16 cellular contexts compared by ENCODE assay signal in the genomic region with DNA sequence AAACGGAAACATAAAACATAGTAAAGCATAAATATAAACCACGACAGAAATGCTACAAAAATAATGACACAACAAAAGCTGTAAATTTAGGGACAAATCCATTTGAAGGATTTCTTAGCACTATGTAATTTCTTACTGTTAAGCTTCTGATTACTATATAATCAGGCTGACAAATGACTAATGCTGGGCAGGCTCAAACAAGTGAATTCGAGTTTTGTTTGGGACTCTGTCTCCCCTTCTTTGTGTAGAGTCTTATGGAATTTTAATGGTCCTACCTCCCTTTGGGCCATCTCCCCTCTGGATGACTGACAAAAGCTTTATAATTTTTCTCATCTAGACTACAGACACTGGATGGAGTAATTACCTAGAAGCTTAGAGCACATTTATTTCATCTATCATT. TPM values are rescaled to one million over a fixed set of nuclear protein-coding genes. Genes with fewer than 3 reads are reported as not detected.
DNase-seq lines count a peak whose midpoint lies in the region; ATAC-seq, FAIRE-seq and TF ChIP-seq lines count a peak whose summit lies in the region.
"Had no signal": no experiment of that assay in that cellular context is flagged by ENCODE, and none has a peak within 500 bp of the region (broad histone marks: within the 10 kb centered on the region; RNA-seq: fewer than 3 reads in every experiment).

No MANE protein-coding gene starts in this region.

- no TSS peak for BruUV-seq in Caco-2 (replicated peaks; lab: Mats Ljungman, UMichigan)

- H3K9me3 ChIP-seq in Caco-2 (peaks cover 5% of the 10 kb centered on the region; the same call in 1 of the 2 replicates), hepatocyte (ENCODE audit: low read depth) (no peaks in the 10 kb centered on the region), thyroid gland (no peaks in the 10 kb centered on the region)

- H3K9me2 ChIP-seq in hepatocyte (replicated peaks; ENCODE audit: insufficient read depth) = no peaks in the 10 kb centered on the region

- POLR2A ChIA-PET in Caco-2 (lab: Charles Lee) = no interaction called here

- H3K9me3 Mint-ChIP-seq in Caco-2 (ENCODE audit: unreplicated experiment) = peaks cover 33% of the 10 kb centered on the region
- H3K9me3 Mint-ChIP-seq: CD4-positive, alpha-beta T cell had no signal

- CTCF ChIA-PET in Caco-2 (lab: Charles Lee) = no interaction called here

- DNase-seq in Caco-2 (no peak), HPDE6-E6E7 (ENCODE audit: extremely low spot score) (peak; percentile 35), bronchial epithelial cell (ENCODE audit: low read depth) (peak; percentile 84), hepatocyte (ENCODE audit: low spot score) (no peak), thyroid gland (no peak), T1000 (lab: John Stamatoyannopoulos, UW) (no peak)
- DNase-seq: ACHN; C1 segment of cervical spinal cord; CD4-positive, alpha-beta T cell; DMS79; H7 had no signal

- H3K36me3 Mint-ChIP-seq in Caco-2 (ENCODE audit: insufficient read depth, unreplicated experiment) = no peaks in the 10 kb centered on the region

- H3K27me3 ChIP-seq in Caco-2 (replicated peaks; ENCODE audit: control insufficient read depth, insufficient read depth, low read length) = no peaks in the 10 kb centered on the region
- H3K27me3 ChIP-seq in bronchial epithelial cell (ENCODE audit: control insufficient read depth, insufficient read depth, low read length) = no peaks in the 10 kb centered on the region
- no peaks in the 10 kb centered on the region for H3K27me3 ChIP-seq in hepatocyte
- no peaks in the 10 kb centered on the region for H3K27me3 ChIP-seq in thyroid gland

- intact Hi-C loops in Caco-2 (cut with micrococcal nuclease; ENCODE audit: unreplicated experiment) (no loop called here), thyroid gland (cut with DNase I) (no loop called here)

- WGBS in hepatocyte (ENCODE audit: low lambda C conversion rate, missing lambda C conversion rate) = 82% methylated on average over 3 of the region's 3 CpGs
- WGBS in thyroid gland, 2 donors = 76 to 89% methylated on average over 3 of the region's 3 CpGs

- no peak for FAIRE-seq in bronchial epithelial cell (lab: Jason Lieb, UNC)
- FAIRE-seq: GM12878, GM18507 had no signal

- H3K36me3 ChIP-seq in Caco-2 (ENCODE audit: control insufficient read depth, insufficient read depth, low read length) (no peaks in the 10 kb centered on the region), bronchial epithelial cell (ENCODE audit: control insufficient read depth, insufficient read depth, low read length) (no peaks in the 10 kb centered on the region), hepatocyte (replicated peaks; ENCODE audit: insufficient read depth, low read depth) (no peaks in the 10 kb centered on the region), thyroid gland (no peaks in the 10 kb centered on the region)

- H3K27ac ChIP-seq in hepatocyte = peak overlapping the region; percentile 79
- H3K27ac ChIP-seq in thyroid gland = no peak overlapping the region

- peak overlapping the region; percentile 45 for H3K27ac Mint-ChIP-seq in Caco-2 (ENCODE audit: unreplicated experiment)
- H3K27ac Mint-ChIP-seq: B cell; CD4-positive, alpha-beta T cell; GM23338 had no signal

- ATAC-seq in HG02973 (IDR thresholded peaks at IDR 0.05; ENCODE audit: unreplicated experiment) = no peak
- ATAC-seq: GM12878, GM23338 had no signal

- H3K4me1 ChIP-seq in Caco-2 = peaks cover 27% of the 10 kb centered on the region
- peaks cover 12% of the 10 kb centered on the region for H3K4me1 ChIP-seq in hepatocyte (ENCODE audit: insufficient read depth)
- no peaks in the 10 kb centered on the region for H3K4me1 ChIP-seq in thyroid gland

- no peaks in the 10 kb centered on the region for H4K20me1 ChIP-seq in hepatocyte (ENCODE audit: insufficient read depth, poor library complexity, severe bottlenecking)

- H3K79me2 ChIP-seq in hepatocyte = no peaks in the 10 kb centered on the region

- TF ChIP-seq CTCF in Caco-2 (IDR thresholded peaks at IDR 0.05; ENCODE audit: insufficient read depth in 1 of 2, low read depth in 1 of 2, low read length in 1 of 2, severe bottlenecking in 1 of 2, unreplicated experiment in 1 of 2) (no peak), bronchial epithelial cell (IDR thresholded peaks at IDR 0.05; ENCODE audit: insufficient read depth, low read length, severe bottlenecking) (no peak), hepatocyte (IDR thresholded peaks at IDR 0.05; ENCODE audit: poor library complexity) (no peak), thyroid gland (IDR thresholded peaks at IDR 0.05) (no peak)

- no peak overlapping the region for H3K4me2 ChIP-seq in hepatocyte
- H3K4me2 ChIP-seq: GM23338 had no signal

- H2AFZ ChIP-seq in hepatocyte = no peak overlapping the region

- no peak for TF ChIP-seq POLR2A in thyroid gland (IDR thresholded peaks at IDR 0.05)

- no peak overlapping the region for H3K4me3 Mint-ChIP-seq in Caco-2 (ENCODE audit: unreplicated experiment)
- H3K4me3 Mint-ChIP-seq: B cell; CD4-positive, alpha-beta T cell; GM23338 had no signal

- H3K4me3 ChIP-seq in Caco-2 (ENCODE audit: low read depth, low read length) = no peak overlapping the region
- no peak overlapping the region for H3K4me3 ChIP-seq in bronchial epithelial cell (ENCODE audit: low read depth, low read length)
- no peak overlapping the region for H3K4me3 ChIP-seq in hepatocyte
- no peak overlapping the region for H3K4me3 ChIP-seq in thyroid gland (replicated peaks in 1 of 3)
- H3K4me3 ChIP-seq: GM12878, GM23338 had no signal

- H3K4me1 Mint-ChIP-seq in Caco-2 (ENCODE audit: low read depth, unreplicated experiment) = peaks cover 16% of the 10 kb centered on the region
- H3K4me1 Mint-ChIP-seq: B cell, GM23338 had no signal

- no peaks in the 10 kb centered on the region for H3K27me3 Mint-ChIP-seq in Caco-2 (ENCODE audit: insufficient read depth, unreplicated experiment)
- H3K27me3 Mint-ChIP-seq: CD4-positive, alpha-beta T cell had no signal

RNA-seq across cellular contexts. Expression of gene KIF2A, which starts 24.6 kb away (rescaled TPM):
- total RNA-seq in Caco-2 (2022) (65.6 and 68.0 TPM in 2 replicates), bronchial epithelial cell (34.2 and 39.7 TPM in 2 replicates), hepatocyte (46.9 and 60.5 TPM in 2 replicates), thyroid gland (100 to 1,000 TPM in 1 of 4 donors, 10 to 100 TPM in 3; 34.9 to 118 (median 54.8) TPM)
- polyA plus RNA-seq in hepatocyte = 28.3 and 35.2 TPM in 2 replicates

Comparison
In these comparisons a context has a peak if more than half of its experiments do, and no peak if none do; other contexts are left out.
1. DNase-seq: peak in HPDE6-E6E7 (single experiment) and bronchial epithelial cell (single experiment); none in Caco-2 (0 of 2), hepatocyte (single experiment), thyroid gland (0 of 2) and T1000 (single experiment).